32 cellular contexts compared by ENCODE assay signal in the genomic region with DNA sequence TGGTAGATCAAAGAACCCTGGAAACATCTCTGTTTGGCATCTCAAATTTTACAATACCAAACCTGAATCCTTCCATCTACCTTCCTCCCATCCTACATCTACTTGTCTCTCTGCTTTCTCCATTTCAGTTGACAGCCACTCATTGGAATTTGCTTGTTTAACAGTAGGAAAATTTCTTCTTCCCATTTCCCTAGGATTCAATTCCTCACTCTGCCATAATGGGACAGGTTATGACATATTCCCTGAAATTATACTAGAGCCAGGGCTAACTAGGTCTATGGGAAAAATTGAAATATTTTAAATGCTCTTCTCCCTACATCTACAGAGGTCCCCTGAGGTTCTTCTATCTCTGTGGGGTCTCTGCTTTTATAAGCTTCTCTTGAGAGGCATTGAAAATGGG.
"Had no signal": no experiment of that assay in that cellular context is flagged by ENCODE, and none has a peak within 500 bp of the region (broad histone marks: within the 10 kb centered on the region; RNA-seq: fewer than 3 reads in every experiment).

No MANE protein-coding gene starts in this region.

- DNase-seq: Karpas-422, Kasumi-1, KG1, MG63, MM.1S, MV-4-11, NCI-H1048, NCI-H1092, NCI-H1092 treated with DMSO at 0.1 percent for 48 hours, NCI-H1105, NCI-H1105 treated with DMSO at 0.1 percent for 48 hours, NCI-H1417 treated with DMSO at 0.1 percent for 48 hours, NCI-H1436, NCI-H1436 treated with DMSO at 0.1 percent for 48 hours, NCI-H146, NCI-H1694, NCI-H1694 treated with DMSO at 0.1 percent for 48 hours, NCI-H187 treated with DMSO at 0.1 percent for 48 hours, NCI-H1930, NCI-H2029, NCI-H2029 treated with DMSO at 0.1 percent for 48 hours, NCI-H2081, NCI-H2081 treated with DMSO at 0.1 percent for 48 hours, NCI-H2107, NCI-H2171, NCI-H2171 treated with DMSO at 0.1 percent for 48 hours, NCI-H2227 treated with DMSO at 0.1 percent for 48 hours, NCI-H226, NCI-H345, NCI-H446, NCI-H446 treated with DMSO at 0.1 percent for 48 hours had no signal

- H3K9ac ChIP-seq: KMS-11 had no signal

- H3K4me2 ChIP-seq: KMS-11 had no signal

- H3K9me3 ChIP-seq: MG63 had no signal

- H3K27ac ChIP-seq: KMS-11 had no signal

- H3K4me3 ChIP-seq: MG63 had no signal

- H3K36me3 ChIP-seq: MG63 had no signal

- H3K27me3 ChIP-seq: MG63 had no signal
